In genomic region chr4:15930314-15930713, GRCh38 we compare ENCODE assay signal across 25 cellular contexts. TPM values are rescaled to one million over a fixed set of nuclear protein-coding genes. Genes with fewer than 3 reads are reported as not detected.
DNase-seq lines count a peak whose midpoint lies in the region; ATAC-seq and TF ChIP-seq lines count a peak whose summit lies in the region.
"Had no signal": no experiment of that assay in that cellular context is flagged by ENCODE, and none has a peak within 500 bp of the region (broad histone marks: within the 10 kb centered on the region; RNA-seq: fewer than 3 reads in every experiment).

No MANE protein-coding gene starts in this region.

- no peak for TF ChIP-seq CTCF in activated CD8-positive, alpha-beta T cell treated with anti-CD3 and anti-CD28 coated beads for 36 hours (IDR thresholded peaks at IDR 0.05)
- no peak for TF ChIP-seq CTCF in activated B cell treated with CpG ODN at 0.5 μM for 24 hours (IDR thresholded peaks at IDR 0.05)

- DNase-seq in activated CD8-positive, alpha-beta T cell treated with anti-CD3 and anti-CD28 coated beads for 36 hours, result peak; percentile 35
- no peak for DNase-seq in activated CD8-positive, alpha-beta T cell treated with anti-CD3 and anti-CD28 coated beads, Interleukin-2, amount 10 ng/mL, durations not matched to agents 7 days and 5 days
- DNase-seq in activated B cell treated with CpG ODN at 0.5 μM for 24 hours, result no peak
- DNase-seq in stimulated activated effector memory CD8-positive, alpha-beta T cell treated with anti-CD3 and anti-CD28 coated beads, Interleukin-12 subunit alpha, Interleukin-12 subunit beta, amount 100 ng/mL, for 72 hours (ENCODE audit: low spot score in 2 of 2), result no peak
- no peak for DNase-seq in dermis blood vessel endothelial cell
- no peak for DNase-seq in activated effector memory CD4-positive, alpha-beta T cell treated with Interleukin-2 at 50 U/mL for 16 hours
- no peak for DNase-seq in activated CD8-positive, alpha-beta memory T cell treated with anti-CD3 and anti-CD28 coated beads for 24 hours
- DNase-seq: activated CD4-positive, alpha-beta T cell treated with anti-CD3 and anti-CD28 coated beads, Interleukin-2, amount 10 ng/mL, durations not matched to agents 7 days and 5 days; activated naive CD8-positive, alpha-beta T cell treated with anti-CD3 and anti-CD28 coated beads, Interleukin-2, amount 50 U/mL, for 24 hours; effector memory CD4-positive, alpha-beta T cell; mesendoderm; naive thymus-derived CD8-positive, alpha-beta T cell; NCI-H1417; NK-92 treated with Interleukin-12 subunit alpha and Interleukin-12 subunit beta, amount 100 ng/mL, for 24 hours; ovary; Peyer's patch; T-helper 1 cell had no signal

- H3K4me3 Mint-ChIP-seq in activated CD8-positive, alpha-beta T cell treated with anti-CD3 and anti-CD28 coated beads for 36 hours, result no peak overlapping the region
- H3K4me3 Mint-ChIP-seq in activated CD8-positive, alpha-beta T cell treated with anti-CD3 and anti-CD28 coated beads, Interleukin-2, amount 10 ng/mL, durations not matched to agents 7 days and 5 days, result no peak overlapping the region
- H3K4me3 Mint-ChIP-seq in activated B cell treated with CpG ODN at 0.5 μM for 24 hours, result peak overlapping the region; percentile 2
- no peak overlapping the region for H3K4me3 Mint-ChIP-seq in stimulated activated effector memory CD8-positive, alpha-beta T cell treated with anti-CD3 and anti-CD28 coated beads, Interleukin-12 subunit alpha, Interleukin-12 subunit beta, amount 100 ng/mL, for 72 hours
- H3K4me3 Mint-ChIP-seq: activated CD4-positive, alpha-beta T cell treated with anti-CD3 and anti-CD28 coated beads, Interleukin-2, amount 10 ng/mL, durations not matched to agents 7 days and 5 days; activated naive CD8-positive, alpha-beta T cell treated with anti-CD3 and anti-CD28 coated beads, Interleukin-2, amount 50 U/mL, for 24 hours; brain; naive thymus-derived CD8-positive, alpha-beta T cell had no signal

- no peaks in the 10 kb centered on the region for H3K9me3 Mint-ChIP-seq in activated CD8-positive, alpha-beta T cell treated with anti-CD3 and anti-CD28 coated beads for 36 hours
- H3K9me3 Mint-ChIP-seq in activated CD8-positive, alpha-beta T cell treated with anti-CD3 and anti-CD28 coated beads, Interleukin-2, amount 10 ng/mL, durations not matched to agents 7 days and 5 days (ENCODE audit: insufficient read depth), result no peaks in the 10 kb centered on the region
- no peaks in the 10 kb centered on the region for H3K9me3 Mint-ChIP-seq in activated B cell treated with CpG ODN at 0.5 μM for 24 hours
- H3K9me3 Mint-ChIP-seq in stimulated activated effector memory CD8-positive, alpha-beta T cell treated with anti-CD3 and anti-CD28 coated beads, Interleukin-12 subunit alpha, Interleukin-12 subunit beta, amount 100 ng/mL, for 72 hours, result no peaks in the 10 kb centered on the region
- H3K9me3 Mint-ChIP-seq: activated CD4-positive, alpha-beta T cell treated with anti-CD3 and anti-CD28 coated beads, Interleukin-2, amount 10 ng/mL, durations not matched to agents 7 days and 5 days; activated naive CD8-positive, alpha-beta T cell treated with anti-CD3 and anti-CD28 coated beads, Interleukin-2, amount 50 U/mL, for 24 hours; naive thymus-derived CD8-positive, alpha-beta T cell had no signal

- H3K4me1 Mint-ChIP-seq in activated CD8-positive, alpha-beta T cell treated with anti-CD3 and anti-CD28 coated beads for 36 hours (ENCODE audit: low read depth), result peaks cover 19% of the 10 kb centered on the region
- no peaks in the 10 kb centered on the region for H3K4me1 Mint-ChIP-seq in activated CD8-positive, alpha-beta T cell treated with anti-CD3 and anti-CD28 coated beads, Interleukin-2, amount 10 ng/mL, durations not matched to agents 7 days and 5 days (ENCODE audit: low read depth)
- H3K4me1 Mint-ChIP-seq in activated B cell treated with CpG ODN at 0.5 μM for 24 hours, result peaks cover 31% of the 10 kb centered on the region
- peaks cover 5% of the 10 kb centered on the region for H3K4me1 Mint-ChIP-seq in stimulated activated effector memory CD8-positive, alpha-beta T cell treated with anti-CD3 and anti-CD28 coated beads, Interleukin-12 subunit alpha, Interleukin-12 subunit beta, amount 100 ng/mL, for 72 hours
- H3K4me1 Mint-ChIP-seq: activated CD4-positive, alpha-beta T cell treated with anti-CD3 and anti-CD28 coated beads, Interleukin-2, amount 10 ng/mL, durations not matched to agents 7 days and 5 days; brain had no signal

- intact Hi-C loops in activated CD8-positive, alpha-beta T cell treated with anti-CD3 and anti-CD28 coated beads for 36 hours (cut with micrococcal nuclease), result no loop called here
- intact Hi-C loops in activated B cell treated with CpG ODN at 0.5 μM for 24 hours (cut with micrococcal nuclease), result no loop called here

- POLR2A ChIA-PET in activated CD8-positive, alpha-beta T cell treated with anti-CD3 and anti-CD28 coated beads for 36 hours (lab: Charles Lee), result no interaction called here
- POLR2A ChIA-PET in activated CD8-positive, alpha-beta T cell treated with anti-CD3 and anti-CD28 coated beads, Interleukin-2, amount 10 ng/mL, durations not matched to agents 7 days and 5 days (lab: Charles Lee), result no interaction called here
- POLR2A ChIA-PET in activated B cell treated with CpG ODN at 0.5 μM for 24 hours (lab: Charles Lee), result no interaction called here

- no peaks in the 10 kb centered on the region for H3K36me3 Mint-ChIP-seq in activated CD8-positive, alpha-beta T cell treated with anti-CD3 and anti-CD28 coated beads for 36 hours (ENCODE audit: low read depth)
- no peaks in the 10 kb centered on the region for H3K36me3 Mint-ChIP-seq in activated CD8-positive, alpha-beta T cell treated with anti-CD3 and anti-CD28 coated beads, Interleukin-2, amount 10 ng/mL, durations not matched to agents 7 days and 5 days (ENCODE audit: low read depth)
- no peaks in the 10 kb centered on the region for H3K36me3 Mint-ChIP-seq in activated B cell treated with CpG ODN at 0.5 μM for 24 hours (ENCODE audit: low read depth)
- no peaks in the 10 kb centered on the region for H3K36me3 Mint-ChIP-seq in stimulated activated effector memory CD8-positive, alpha-beta T cell treated with anti-CD3 and anti-CD28 coated beads, Interleukin-12 subunit alpha, Interleukin-12 subunit beta, amount 100 ng/mL, for 72 hours
- H3K36me3 Mint-ChIP-seq: brain; naive thymus-derived CD8-positive, alpha-beta T cell had no signal

- H3K27me3 Mint-ChIP-seq in activated CD8-positive, alpha-beta T cell treated with anti-CD3 and anti-CD28 coated beads for 36 hours, result peaks cover 16% of the 10 kb centered on the region
- H3K27me3 Mint-ChIP-seq in activated CD8-positive, alpha-beta T cell treated with anti-CD3 and anti-CD28 coated beads, Interleukin-2, amount 10 ng/mL, durations not matched to agents 7 days and 5 days (ENCODE audit: low read depth), result peaks cover 10% of the 10 kb centered on the region
- peaks cover 2% of the 10 kb centered on the region for H3K27me3 Mint-ChIP-seq in activated B cell treated with CpG ODN at 0.5 μM for 24 hours

- peak overlapping the region; percentile 28 for H3K27ac Mint-ChIP-seq in activated CD8-positive, alpha-beta T cell treated with anti-CD3 and anti-CD28 coated beads for 36 hours
- no peak overlapping the region for H3K27ac Mint-ChIP-seq in activated CD8-positive, alpha-beta T cell treated with anti-CD3 and anti-CD28 coated beads, Interleukin-2, amount 10 ng/mL, durations not matched to agents 7 days and 5 days
- no peak overlapping the region for H3K27ac Mint-ChIP-seq in activated B cell treated with CpG ODN at 0.5 μM for 24 hours
- no peak overlapping the region for H3K27ac Mint-ChIP-seq in stimulated activated effector memory CD8-positive, alpha-beta T cell treated with anti-CD3 and anti-CD28 coated beads, Interleukin-12 subunit alpha, Interleukin-12 subunit beta, amount 100 ng/mL, for 72 hours
- H3K27ac Mint-ChIP-seq: activated CD4-positive, alpha-beta T cell treated with anti-CD3 and anti-CD28 coated beads, Interleukin-2, amount 10 ng/mL, durations not matched to agents 7 days and 5 days; activated naive CD8-positive, alpha-beta T cell treated with anti-CD3 and anti-CD28 coated beads, Interleukin-2, amount 50 U/mL, for 24 hours; brain; naive thymus-derived CD8-positive, alpha-beta T cell had no signal

- ATAC-seq in activated CD8-positive, alpha-beta T cell treated with anti-CD3 and anti-CD28 coated beads for 36 hours, result peak; percentile 31
- no peak for ATAC-seq in activated CD8-positive, alpha-beta T cell treated with anti-CD3 and anti-CD28 coated beads, Interleukin-2, amount 10 ng/mL, durations not matched to agents 7 days and 5 days
- ATAC-seq in HG02642 (IDR thresholded peaks at IDR 0.05; ENCODE audit: poor library complexity, unreplicated experiment) (peak; percentile 68), activated B cell treated with CpG ODN at 0.5 μM for 24 hours (ENCODE audit: low read depth) (no peak)
- peak; percentile 26 for ATAC-seq in stimulated activated effector memory CD8-positive, alpha-beta T cell treated with anti-CD3 and anti-CD28 coated beads, Interleukin-12 subunit alpha, Interleukin-12 subunit beta, amount 100 ng/mL, for 72 hours
- ATAC-seq: esophagus mucosa; HepG2; naive thymus-derived CD8-positive, alpha-beta T cell had no signal

- CTCF ChIA-PET in activated CD8-positive, alpha-beta T cell treated with anti-CD3 and anti-CD28 coated beads for 36 hours (lab: Charles Lee), result interaction anchor here (0.7 to 3.9 kb wide), 3 partner anchors 26 to 71 kb away, joined by 3 to 23 read pairs (median 4); no protein-coding TSS in a partner anchor
- CTCF ChIA-PET in activated CD8-positive, alpha-beta T cell treated with anti-CD3 and anti-CD28 coated beads, Interleukin-2, amount 10 ng/mL, durations not matched to agents 7 days and 5 days (lab: Charles Lee), result interaction anchor here (1.4 kb wide), 1 partner anchor 47 kb away, joined by 3 read pairs; no protein-coding TSS in a partner anchor
- CTCF ChIA-PET in activated B cell treated with CpG ODN at 0.5 μM for 24 hours (lab: Charles Lee), result no interaction called here

RNA-seq across cellular contexts. Expression of gene FGFBP1, which starts 8.2 kb away (rescaled TPM):
- not detected for total RNA-seq in activated CD8-positive, alpha-beta T cell treated with anti-CD3 and anti-CD28 coated beads for 36 hours
- total RNA-seq in activated CD8-positive, alpha-beta T cell treated with anti-CD3 and anti-CD28 coated beads, Interleukin-2, amount 10 ng/mL, durations not matched to agents 7 days and 5 days, result not detected
- total RNA-seq in activated B cell treated with CpG ODN at 0.5 μM for 24 hours, result not detected in 2 replicates
- total RNA-seq in dermis blood vessel endothelial cell, result not detected in 2 replicates
- total RNA-seq: activated CD4-positive, alpha-beta T cell treated with anti-CD3 and anti-CD28 coated beads, Interleukin-2, amount 10 ng/mL, durations not matched to agents 7 days and 5 days; HepG2; naive thymus-derived CD8-positive, alpha-beta T cell; NCI-H460; SJSA1; ureter had no signal

RNA-seq across cellular contexts. Expression of gene FGFBP2, which starts 32.7 kb away (rescaled TPM):
- 1 to 10 TPM; 6.3 to 8.2 TPM for total RNA-seq in activated CD8-positive, alpha-beta T cell treated with anti-CD3 and anti-CD28 coated beads for 36 hours
- total RNA-seq in activated CD8-positive, alpha-beta T cell treated with anti-CD3 and anti-CD28 coated beads, Interleukin-2, amount 10 ng/mL, durations not matched to agents 7 days and 5 days, result 10 to 100 TPM; 12.0 to 13.0 TPM
- 0.20 and 0.39 TPM in 2 replicates for total RNA-seq in activated B cell treated with CpG ODN at 0.5 μM for 24 hours
- total RNA-seq in dermis blood vessel endothelial cell, result not detected in 2 replicates
- total RNA-seq: esophagus mucosa, HepG2, kidney epithelial cell, NCI-H460, Peyer's patch, SJSA1, ureter had no signal

Comparison
In these comparisons a context has a peak if more than half of its experiments do, and no peak if none do; other contexts are left out.
1. ATAC-seq: peak in activated CD8-positive, alpha-beta T cell treated with anti-CD3 and anti-CD28 coated beads for 36 hours (single experiment), HG02642 (single experiment) and stimulated activated effector memory CD8-positive, alpha-beta T cell treated with anti-CD3 and anti-CD28 coated beads, Interleukin-12 subunit alpha, Interleukin-12 subunit beta, amount 100 ng/mL, for 72 hours (single experiment); none in activated CD8-positive, alpha-beta T cell treated with anti-CD3 and anti-CD28 coated beads, Interleukin-2, amount 10 ng/mL, durations not matched to agents 7 days and 5 days (single experiment) and activated B cell treated with CpG ODN at 0.5 μM for 24 hours (single experiment).